ENCODE assay signal across 1 cellular context in the genomic region with DNA sequence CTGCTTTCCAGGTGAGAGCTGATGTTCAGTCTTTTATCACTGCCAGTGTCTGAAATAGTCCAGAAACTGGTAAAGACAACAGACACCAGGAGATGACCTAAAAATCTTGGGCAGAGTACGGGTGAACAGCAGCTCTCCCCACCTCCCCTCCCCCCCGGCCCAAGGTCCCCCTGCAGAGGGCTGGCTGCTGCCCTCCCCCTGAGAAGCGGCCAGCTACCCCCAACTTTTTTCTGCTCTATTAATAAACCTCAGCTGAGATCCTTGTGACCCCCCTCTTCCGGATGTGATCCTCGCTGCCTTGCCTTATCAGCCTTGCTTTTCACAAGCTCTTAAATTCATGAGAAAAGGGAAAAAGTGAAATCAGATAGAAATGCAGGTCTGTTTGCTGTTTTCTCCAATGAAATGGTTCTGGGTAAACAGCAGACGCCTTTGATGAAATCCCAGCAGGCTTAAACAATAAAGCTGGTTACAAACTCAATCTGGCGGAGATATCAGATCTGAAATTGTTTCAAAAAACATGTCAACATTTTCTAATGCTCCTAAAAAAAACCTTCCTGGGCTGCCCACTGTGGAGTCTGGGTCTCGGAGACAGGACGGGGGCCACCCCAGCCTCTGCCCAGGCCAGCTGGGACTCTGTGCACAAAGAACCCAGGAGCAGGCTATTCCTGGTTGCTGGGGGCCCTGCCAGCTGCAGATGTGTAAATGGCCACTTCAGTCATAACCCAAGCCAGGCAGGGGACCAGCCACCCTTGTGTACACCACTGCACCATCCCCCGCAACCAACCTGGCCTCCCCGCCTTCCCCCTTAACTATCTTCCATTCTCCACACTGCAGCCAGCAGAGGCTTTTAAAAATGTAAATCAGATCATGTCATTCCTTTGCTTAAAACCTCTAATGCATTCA.
TF ChIP-seq lines count a peak whose summit lies in the region.

No MANE protein-coding gene starts in this region.

TF ChIP-seq in WTC11, 78 proteins besides CTCF, POLR2A, EP300 and RAD21 (continued from another document):
- TF ChIP-seq, protein P1, sequence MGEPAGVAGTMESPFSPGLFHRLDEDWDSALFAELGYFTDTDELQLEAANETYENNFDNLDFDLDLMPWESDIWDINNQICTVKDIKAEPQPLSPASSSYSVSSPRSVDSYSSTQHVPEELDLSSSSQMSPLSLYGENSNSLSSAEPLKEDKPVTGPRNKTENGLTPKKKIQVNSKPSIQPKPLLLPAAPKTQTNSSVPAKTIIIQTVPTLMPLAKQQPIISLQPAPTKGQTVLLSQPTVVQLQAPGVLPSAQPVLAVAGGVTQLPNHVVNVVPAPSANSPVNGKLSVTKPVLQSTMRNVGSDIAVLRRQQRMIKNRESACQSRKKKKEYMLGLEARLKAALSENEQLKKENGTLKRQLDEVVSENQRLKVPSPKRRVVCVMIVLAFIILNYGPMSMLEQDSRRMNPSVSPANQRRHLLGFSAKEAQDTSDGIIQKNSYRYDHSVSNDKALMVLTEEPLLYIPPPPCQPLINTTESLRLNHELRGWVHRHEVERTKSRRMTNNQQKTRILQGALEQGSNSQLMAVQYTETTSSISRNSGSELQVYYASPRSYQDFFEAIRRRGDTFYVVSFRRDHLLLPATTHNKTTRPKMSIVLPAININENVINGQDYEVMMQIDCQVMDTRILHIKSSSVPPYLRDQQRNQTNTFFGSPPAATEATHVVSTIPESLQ (CRISPR knock-in tag; IDR thresholded peaks at IDR 0.05), result no peak
- TF ChIP-seq KAT7 (CRISPR knock-in tag; IDR thresholded peaks at IDR 0.05; ENCODE audit: borderline replicate concordance) (no peak), CDX4 (CRISPR knock-in tag; IDR thresholded peaks at IDR 0.05; ENCODE audit: borderline replicate concordance) (no peak), ZBTB43 (CRISPR knock-in tag; IDR thresholded peaks at IDR 0.05) (no peak), TEAD4 (CRISPR knock-in tag; IDR thresholded peaks at IDR 0.05) (no peak), TP53 (CRISPR knock-in tag; IDR thresholded peaks at IDR 0.05) (no peak)
